ENCODE assay signal across 9 cellular contexts in genomic region chr3:122245513-122246174, GRCh38.
DNase-seq lines count a peak whose midpoint lies in the region; ATAC-seq, FAIRE-seq and TF ChIP-seq lines count a peak whose summit lies in the region.
"Had no signal": no experiment of that assay in that cellular context is flagged by ENCODE, and none has a peak within 500 bp of the region (broad histone marks: within the 10 kb centered on the region; RNA-seq: fewer than 3 reads in every experiment).

No MANE protein-coding gene starts in this region.

- H3K27me3 ChIP-seq in breast epithelium = no peaks in the 10 kb centered on the region
- H3K27me3 ChIP-seq in rectal smooth muscle tissue (ENCODE audit: control insufficient read depth, insufficient read depth, low read length) = no peaks in the 10 kb centered on the region

- H3K9ac ChIP-seq in rectal smooth muscle tissue (ENCODE audit: low read length) = no peak overlapping the region

- intact Hi-C loops in breast epithelium (cut with DNase I; ENCODE audit: low total_unique reads) = no loop called here

- H3K4me3 ChIP-seq in breast epithelium (peak overlapping the region in 2 of 3 donors; percentile 9 to 18), rectal smooth muscle tissue (ENCODE audit: low read length) (peak overlapping the region; percentile 9)
- H3K4me3 ChIP-seq: cardiac muscle cell had no signal

- TF ChIP-seq POLR2A in breast epithelium (IDR thresholded peaks at IDR 0.05) (no peak), H54 (IDR thresholded peaks at IDR 0.05; ENCODE audit: low read depth, low read length) (no peak)

- DNase-seq in NAMALWA (ENCODE audit: low spot score) (peak; percentile 30), breast epithelium (ENCODE audit: low spot score in 2 of 2) (no peak), H54 (ENCODE audit: insufficient read length, low spot score) (no peak)
- DNase-seq: NCI-H524 treated with DMSO at 0.1 percent for 48 hours had no signal

- no peak for ATAC-seq in HG03196 (IDR thresholded peaks at IDR 0.05; ENCODE audit: unreplicated experiment)
- ATAC-seq in HG02840 (IDR thresholded peaks at IDR 0.05; ENCODE audit: low FRiP score, unreplicated experiment) = no peak

- H3K4me1 ChIP-seq in breast epithelium (no peaks in the 10 kb centered on the region), rectal smooth muscle tissue (ENCODE audit: control insufficient read depth, insufficient read depth, low read length) (no peaks in the 10 kb centered on the region)

- H3K27ac ChIP-seq in breast epithelium = no peak overlapping the region
- H3K27ac ChIP-seq in rectal smooth muscle tissue (ENCODE audit: low read depth, low read length) = no peak overlapping the region
- H3K27ac ChIP-seq: cardiac muscle cell had no signal

- no peaks in the 10 kb centered on the region for H3K9me3 ChIP-seq in breast epithelium

- H3K36me3 ChIP-seq in breast epithelium = no peaks in the 10 kb centered on the region
- no peaks in the 10 kb centered on the region for H3K36me3 ChIP-seq in rectal smooth muscle tissue (ENCODE audit: control insufficient read depth, insufficient read depth, low read length)
- H3K36me3 ChIP-seq: cardiac muscle cell had no signal

- peak; percentile 32 for TF ChIP-seq CTCF in GM12873 (IDR thresholded peaks at IDR 0.05; ENCODE audit: insufficient read depth, low read depth, low read length, missing control alignments)
- no peak for TF ChIP-seq CTCF in breast epithelium (IDR thresholded peaks at IDR 0.05)

- no peak for FAIRE-seq in H54 (lab: Jason Lieb, UNC)
